8 cellular contexts compared by ENCODE assay signal in genomic region chr5:34898258-34898895, GRCh38. TPM values are rescaled to one million over a fixed set of nuclear protein-coding genes. Genes with fewer than 3 reads are reported as not detected.
A peak's percentile ranks its signal among the peaks of the same experiment; 100 is the strongest.
DNase-seq lines count a peak whose midpoint lies in the region; ATAC-seq and TF ChIP-seq lines count a peak whose summit lies in the region.

No MANE protein-coding gene starts in this region.

- H3K4me3 Mint-ChIP-seq in WTC11: no peak overlapping the region

- DNase-seq in AG09319 (ENCODE audit: extremely low read depth, low read depth) (peak; percentile 41), NCI-H2227 treated with DMSO at 0.1 percent for 48 hours (lab: John Stamatoyannopoulos, UW) (peak; percentile 75), WTC11 (ENCODE audit: low spot score) (peak; percentile 67), kidney glomerular epithelial cell (lab: John Stamatoyannopoulos, UW) (peak; percentile 34)
- peak; percentile 38 for DNase-seq in central memory CD4-positive, alpha-beta T cell
- peak; percentile 66 for DNase-seq in stimulated activated CD4-positive, alpha-beta T cell treated with anti-CD3 and anti-CD28 coated beads, Interleukin-4, amount 100 ng/mL, for 24 hours

- no peaks in the 10 kb centered on the region for H3K9me3 Mint-ChIP-seq in WTC11

- peaks cover 24% of the 10 kb centered on the region for H3K4me1 Mint-ChIP-seq in WTC11

- CTCF ChIA-PET in WTC11 (lab: Charles Lee): interaction anchor here (0.7 to 4.4 kb wide), 13 partner anchors 12 to 424 kb away, joined by 3 to 30 read pairs (median 5); partner anchors contain the start of genes BRIX1, RAD1 and TTC23L

- 0 out of 2 replicates have a peak, but pooled peaks cover 5% of the 10 kb centered on the region for H3K36me3 Mint-ChIP-seq in WTC11

- POLR2A ChIA-PET in WTC11 (lab: Charles Lee): interaction anchor here (1.0 kb wide), 1 partner anchor 29 kb away, joined by 4 read pairs; no protein-coding TSS in a partner anchor

- no peaks in the 10 kb centered on the region for H3K27me3 Mint-ChIP-seq in WTC11 (ENCODE audit: low read depth)

- H3K27ac Mint-ChIP-seq in WTC11: no peak overlapping the region; the same call in 1 of the 2 replicates

- ATAC-seq in GM18907 (IDR thresholded peaks at IDR 0.05; ENCODE audit: unreplicated experiment) (peak; percentile 85), HG03280 (IDR thresholded peaks at IDR 0.05; ENCODE audit: unreplicated experiment) (peak; percentile 83), WTC11 (peak; percentile 91)

- TF ChIP-seq CTCF in AG09319 (IDR thresholded peaks at IDR 0.05; ENCODE audit: low read depth, low read length): peak; percentile 88
- peak; percentile 66 for TF ChIP-seq CTCF in WTC11 (IDR thresholded peaks at IDR 0.05)

TF ChIP-seq in WTC11, 78 proteins besides CTCF, POLR2A, EP300 and RAD21:
- TF ChIP-seq ZNF232 (CRISPR knock-in tag; IDR thresholded peaks at IDR 0.05) (no peak), FOXK1 (CRISPR knock-in tag; IDR thresholded peaks at IDR 0.05) (no peak), TP53 (CRISPR knock-in tag; IDR thresholded peaks at IDR 0.05) (no peak)

RNA-seq across cellular contexts. Expression of gene RAD1, which starts 16.9 kb away (rescaled TPM):
- 28.4 to 33.4 TPM (median 28.5 TPM) in 3 replicates for total RNA-seq in WTC11 (2021)

RNA-seq across cellular contexts. Expression of gene BRIX1, which starts 17.1 kb away (rescaled TPM):
- 48.0 to 57.3 TPM (median 49.4 TPM) in 3 replicates for total RNA-seq in WTC11 (2021)

RNA-seq across cellular contexts. Expression of gene DNAJC21, which starts 31.0 kb away (rescaled TPM):
- total RNA-seq in WTC11 (2021): 48.7 to 62.5 TPM (median 49.6 TPM) in 3 replicates

RNA-seq across cellular contexts. Expression of gene TTC23L, which starts 59.4 kb away (rescaled TPM):
- total RNA-seq in WTC11 (2021): 1.6 to 2.4 TPM (median 1.9 TPM) in 3 replicates

Comparison
In these comparisons a context has a peak if more than half of its experiments do, and no peak if none do; other contexts are left out.
1. Peak in every context shown above with its lines: DNase-seq and ATAC-seq.